23 cellular contexts compared by ENCODE assay signal in the genomic region with DNA sequence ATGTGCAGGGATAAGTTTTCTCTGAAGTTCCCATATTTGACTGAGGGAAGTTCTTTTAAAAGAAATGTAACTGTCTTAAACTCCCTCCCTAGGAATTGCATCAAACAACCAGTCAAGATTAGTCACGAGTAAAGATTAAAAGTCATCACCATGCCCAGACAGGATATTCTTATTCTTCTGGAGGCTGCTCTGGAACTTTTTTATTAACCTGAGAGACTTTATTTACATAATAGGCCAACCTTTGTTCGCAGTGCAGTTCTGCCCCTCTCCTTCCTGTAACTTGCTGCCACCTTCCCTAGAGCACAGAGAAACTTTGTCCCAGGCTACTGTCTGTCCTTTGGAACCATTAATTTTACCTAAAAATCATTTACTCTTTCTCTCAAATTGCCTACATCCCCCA.
"Had no signal": no experiment of that assay in that cellular context is flagged by ENCODE, and none has a peak within 500 bp of the region (broad histone marks: within the 10 kb centered on the region; RNA-seq: fewer than 3 reads in every experiment).

No MANE protein-coding gene starts in this region.

- H2AFZ ChIP-seq: parathyroid adenoma had no signal

- H3K27me3 ChIP-seq: cardiac muscle cell, esophagus squamous epithelium, sigmoid colon, spleen, testis, vagina had no signal

- H3K4me1 ChIP-seq: esophagus squamous epithelium, parathyroid adenoma, sigmoid colon, spleen, testis, vagina had no signal

- H3K9ac ChIP-seq: parathyroid adenoma had no signal

- H3K9me3 ChIP-seq: esophagus squamous epithelium, sigmoid colon, spleen, testis, vagina had no signal

- DNase-seq: activated CD4-positive, alpha-beta memory T cell treated with anti-CD3 and anti-CD28 coated beads, Interleukin-2, amount 10 ng/mL, durations not matched to agents 7 days and 5 days; activated CD4-positive, alpha-beta T cell treated with anti-CD3 and anti-CD28 coated beads for 48 hours; activated effector memory CD4-positive, alpha-beta T cell treated with Interleukin-2 at 50 U/mL for 16 hours; activated naive CD4-positive, alpha-beta T cell treated with anti-CD3 and anti-CD28 coated beads for 36 hours; activated naive CD8-positive, alpha-beta T cell treated with anti-CD3 and anti-CD28 coated beads, Interleukin-2, amount 10 ng/mL, durations not matched to agents 7 days and 5 days; activated T-cell treated with anti-CD3 and anti-CD28 coated beads, Interleukin-2, amount 50 U/mL, for 72 hours; amygdala; effector CD8-positive, alpha-beta T cell; esophagus squamous epithelium; immature natural killer cell; mesenchymal stem cell; nephron progenitor cell; nucleus accumbens; sigmoid colon; spleen; stimulated activated CD4-positive, alpha-beta T cell treated with anti-CD3 and anti-CD28 coated beads, Interleukin-4, amount 100 ng/mL, for 1 hour; stimulated activated naive CD4-positive, alpha-beta T cell; T-helper 2 cell; testis; trophoblast cell had no signal

- ATAC-seq: activated T-cell treated with anti-CD3 and anti-CD28 coated beads, Interleukin-2, amount 50 U/mL, for 72 hours had no signal

- H3K36me3 ChIP-seq: cardiac muscle cell, esophagus squamous epithelium, sigmoid colon, spleen, vagina had no signal

- H3K4me3 ChIP-seq: cardiac muscle cell, esophagus squamous epithelium, sigmoid colon, spleen, testis, vagina had no signal

- H3K27ac ChIP-seq: esophagus squamous epithelium, parathyroid adenoma, sigmoid colon, spleen, testis, vagina had no signal

- H3K79me2 ChIP-seq: parathyroid adenoma had no signal
